ENCODE assay signal across 12 cellular contexts in genomic region chr9:23088932-23089364, GRCh38.
DNase-seq lines count a peak whose midpoint lies in the region; ATAC-seq and TF ChIP-seq lines count a peak whose summit lies in the region.
"Had no signal": no experiment of that assay in that cellular context is flagged by ENCODE, and none has a peak within 500 bp of the region (broad histone marks: within the 10 kb centered on the region; RNA-seq: fewer than 3 reads in every experiment).

No MANE protein-coding gene starts in this region.

- no peak overlapping the region for H3K27ac Mint-ChIP-seq in progenitor cell of endocrine pancreas
- no peak overlapping the region for H3K27ac Mint-ChIP-seq in activated CD4-positive, alpha-beta T cell treated with anti-CD3 and anti-CD28 coated beads, Interleukin-2, amount 10 ng/mL, durations not matched to agents 24 days and 14 days

- peaks cover 14% of the 10 kb centered on the region for H3K9me3 Mint-ChIP-seq in progenitor cell of endocrine pancreas (ENCODE audit: low read depth)
- peaks cover 13% of the 10 kb centered on the region for H3K9me3 Mint-ChIP-seq in activated CD4-positive, alpha-beta T cell treated with anti-CD3 and anti-CD28 coated beads, Interleukin-2, amount 10 ng/mL, durations not matched to agents 24 days and 14 days

- TF ChIP-seq CTCF in progenitor cell of endocrine pancreas (IDR thresholded peaks at IDR 0.05; ENCODE audit: unreplicated experiment): peak; percentile 49

- no peak overlapping the region for H3K4me3 Mint-ChIP-seq in progenitor cell of endocrine pancreas (ENCODE audit: low read depth)
- no peak overlapping the region for H3K4me3 Mint-ChIP-seq in activated CD4-positive, alpha-beta T cell treated with anti-CD3 and anti-CD28 coated beads, Interleukin-2, amount 10 ng/mL, durations not matched to agents 24 days and 14 days

- peaks cover 1% of the 10 kb centered on the region for H3K36me3 Mint-ChIP-seq in progenitor cell of endocrine pancreas (ENCODE audit: insufficient read depth)
- H3K36me3 Mint-ChIP-seq in activated CD4-positive, alpha-beta T cell treated with anti-CD3 and anti-CD28 coated beads, Interleukin-2, amount 10 ng/mL, durations not matched to agents 24 days and 14 days (ENCODE audit: low read depth): no peaks in the 10 kb centered on the region

- peak; percentile 34 for DNase-seq in ELR (ENCODE audit: low read depth)
- peak; percentile 76 for DNase-seq in M059J (ENCODE audit: low read depth)
- DNase-seq in ecto neural progenitor cell (ENCODE audit: low spot score): peak; percentile 74
- peak; percentile 24 for DNase-seq in progenitor cell of endocrine pancreas (ENCODE audit: low spot score, unreplicated experiment)
- no peak for DNase-seq in hypothalamus (lab: John Stamatoyannopoulos, UW)
- no peak for DNase-seq in head of caudate nucleus
- DNase-seq in activated CD4-positive, alpha-beta T cell treated with anti-CD3 and anti-CD28 coated beads, Interleukin-2, amount 10 ng/mL, durations not matched to agents 24 days and 14 days: no peak
- no peak for DNase-seq in Right ventricle myocardium superior
- DNase-seq: DND-41, dorsolateral prefrontal cortex, MV-4-11, substantia nigra had no signal

- no peaks in the 10 kb centered on the region for H3K4me1 Mint-ChIP-seq in progenitor cell of endocrine pancreas (ENCODE audit: low read depth)
- H3K4me1 Mint-ChIP-seq in activated CD4-positive, alpha-beta T cell treated with anti-CD3 and anti-CD28 coated beads, Interleukin-2, amount 10 ng/mL, durations not matched to agents 24 days and 14 days: no peaks in the 10 kb centered on the region

- no peaks in the 10 kb centered on the region for H3K27me3 Mint-ChIP-seq in progenitor cell of endocrine pancreas
- no peaks in the 10 kb centered on the region for H3K27me3 Mint-ChIP-seq in activated CD4-positive, alpha-beta T cell treated with anti-CD3 and anti-CD28 coated beads, Interleukin-2, amount 10 ng/mL, durations not matched to agents 24 days and 14 days

- no peak for ATAC-seq in Right ventricle myocardium superior (ENCODE audit: poor library complexity)

- intact Hi-C loops in head of caudate nucleus (cut with DNase I) (no loop called here), Right ventricle myocardium superior (cut with DNase I) (no loop called here)
- intact Hi-C loops in activated CD4-positive, alpha-beta T cell treated with anti-CD3 and anti-CD28 coated beads, Interleukin-2, amount 10 ng/mL, durations not matched to agents 24 days and 14 days (cut with micrococcal nuclease): no loop called here

Comparison
In these comparisons a context has a peak if more than half of its experiments do, and no peak if none do; other contexts are left out.
1. DNase-seq: peak in ELR (single experiment), M059J (single experiment), ecto neural progenitor cell (single experiment) and progenitor cell of endocrine pancreas (single experiment); none in hypothalamus (0 of 51), head of caudate nucleus (0 of 42), activated CD4-positive, alpha-beta T cell treated with anti-CD3 and anti-CD28 coated beads, Interleukin-2, amount 10 ng/mL, durations not matched to agents 24 days and 14 days (single experiment) and Right ventricle myocardium superior (single experiment).